22 cellular contexts compared by ENCODE assay signal in the genomic region with DNA sequence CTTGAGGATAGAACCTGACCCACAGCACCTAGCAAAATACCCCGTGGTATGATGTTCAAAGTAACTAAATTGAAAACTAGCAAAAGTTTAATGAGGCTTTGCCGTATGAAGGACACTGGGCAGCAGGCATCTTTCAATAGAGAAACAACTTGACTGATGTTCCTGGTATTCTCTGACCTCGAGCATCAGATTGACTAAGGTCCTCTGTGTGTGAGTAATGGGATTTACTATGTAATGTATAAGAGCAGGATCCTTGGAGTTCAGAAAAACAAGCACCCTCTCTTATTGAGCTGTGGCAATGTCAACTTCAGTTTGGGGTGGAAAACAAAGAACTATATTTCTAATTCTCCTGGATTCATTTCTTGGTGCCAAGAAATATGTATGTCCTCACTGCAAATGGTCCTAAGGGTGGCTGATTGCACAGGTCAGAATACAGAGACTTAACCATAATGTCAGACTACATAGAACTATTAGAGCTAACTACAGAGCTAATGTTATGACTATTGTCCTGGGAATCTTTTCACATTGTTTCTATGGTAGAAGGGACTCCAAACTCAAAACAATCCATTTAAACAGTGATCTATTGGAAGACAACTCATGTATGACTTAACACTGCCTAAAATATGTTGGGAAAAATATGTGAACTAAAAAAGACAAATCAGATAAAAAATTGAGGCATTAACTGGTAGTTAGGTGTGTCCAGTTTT. TPM values are rescaled to one million over a fixed set of nuclear protein-coding genes. Genes with fewer than 3 reads are reported as not detected.
DNase-seq lines count a peak whose midpoint lies in the region; ATAC-seq and TF ChIP-seq lines count a peak whose summit lies in the region.
"Had no signal": no experiment of that assay in that cellular context is flagged by ENCODE, and none has a peak within 500 bp of the region (broad histone marks: within the 10 kb centered on the region; RNA-seq: fewer than 3 reads in every experiment).

No MANE protein-coding gene starts in this region.

- TF ChIP-seq EP300 in esophagus muscularis mucosa (IDR thresholded peaks at IDR 0.05) (no peak), sigmoid colon (IDR thresholded peaks at IDR 0.05) (no peak)

- no peaks in the 10 kb centered on the region for H3K9me2 ChIP-seq in Loucy (replicated peaks; ENCODE audit: low read depth, low read length)

- WGBS in esophagus muscularis mucosa: 86% methylated on average over 3 of the region's 3 CpGs
- WGBS in sigmoid colon, 2 donors: 71 to 83% methylated on average over 3 of the region's 3 CpGs

- H3K4me3 ChIP-seq in AG10803 (ENCODE audit: low read length) (no peak overlapping the region), Loucy (ENCODE audit: low read length, poor library complexity, severe bottlenecking) (no peak overlapping the region), esophagus muscularis mucosa (no peak overlapping the region), neutrophil (ENCODE audit: low read depth in 1 of 2, low read length in 1 of 2) (no peak overlapping the region), sigmoid colon (no peak overlapping the region)
- H3K4me3 ChIP-seq: heart right ventricle, smooth muscle cell, suprapubic skin had no signal

- no peak overlapping the region for H3K4me2 ChIP-seq in Loucy (ENCODE audit: low read depth, low read length, poor library complexity, severe bottlenecking)
- H3K4me2 ChIP-seq: KMS-11, smooth muscle cell had no signal

- H3K36me3 ChIP-seq in Loucy (ENCODE audit: insufficient read depth, low read length): no peaks in the 10 kb centered on the region
- H3K36me3 ChIP-seq in esophagus muscularis mucosa: no peaks in the 10 kb centered on the region
- H3K36me3 ChIP-seq in neutrophil: peaks cover 12% of the 10 kb centered on the region
- no peaks in the 10 kb centered on the region for H3K36me3 ChIP-seq in sigmoid colon
- H3K36me3 ChIP-seq: suprapubic skin had no signal

- no peak for TF ChIP-seq POLR2A in esophagus muscularis mucosa (IDR thresholded peaks at IDR 0.05; ENCODE audit: low read depth)
- no peak for TF ChIP-seq POLR2A in sigmoid colon (IDR thresholded peaks at IDR 0.05)

- H3K79me2 ChIP-seq in Loucy (ENCODE audit: insufficient read depth, low read length): no peaks in the 10 kb centered on the region

- H3K27me3 ChIP-seq in Loucy (ENCODE audit: insufficient read depth, low read length, poor library complexity, severe bottlenecking) (no peaks in the 10 kb centered on the region), esophagus muscularis mucosa (no peaks in the 10 kb centered on the region), neutrophil (no peaks in the 10 kb centered on the region), sigmoid colon (no peaks in the 10 kb centered on the region)
- H3K27me3 ChIP-seq: heart right ventricle, suprapubic skin had no signal

- peak overlapping the region; percentile 25; the same call in 1 of the 2 replicates for H2AFZ ChIP-seq in Loucy (ENCODE audit: low read length)

- no peak overlapping the region for H3K9ac ChIP-seq in Loucy (ENCODE audit: low read depth, low read length, poor library complexity, severe bottlenecking)
- H3K9ac ChIP-seq: KMS-11 had no signal

- H3F3A ChIP-seq in Loucy (ENCODE audit: low read depth): no peaks in the 10 kb centered on the region

- H3K27ac ChIP-seq in esophagus muscularis mucosa (replicated peaks in 1 of 4): no peak overlapping the region
- peak overlapping the region; percentile 61 for H3K27ac ChIP-seq in neutrophil
- H3K27ac ChIP-seq in sigmoid colon: no peak overlapping the region
- H3K27ac ChIP-seq: heart right ventricle, KMS-11, suprapubic skin had no signal

- ATAC-seq in GM18858 (IDR thresholded peaks at IDR 0.05; ENCODE audit: unreplicated experiment) (no peak), HG03139 (IDR thresholded peaks at IDR 0.05; ENCODE audit: unreplicated experiment) (no peak)
- ATAC-seq: heart right ventricle, left lobe of liver had no signal

- peak; percentile 77 for DNase-seq in AG10803 (ENCODE audit: low read depth)
- DNase-seq in esophagus muscularis mucosa (ENCODE audit: extremely low spot score): peak; percentile 24
- DNase-seq in NCI-H446 (lab: John Stamatoyannopoulos, UW): no peak
- no peak for DNase-seq in sigmoid colon
- DNase-seq: anterior cingulate cortex; endodermal cell; heart right ventricle; naive B cell; NCI-H187 treated with DMSO at 0.1 percent for 48 hours; NCI-H774; occipital lobe; stimulated activated CD4-positive, alpha-beta T cell treated with anti-CD3 and anti-CD28 coated beads, Interleukin-2, amount 100 ng/mL, for 24 hours; T1000 had no signal

- H3K4me1 ChIP-seq in Loucy (ENCODE audit: insufficient read depth, low read length, poor library complexity, severe bottlenecking): no peaks in the 10 kb centered on the region
- no peaks in the 10 kb centered on the region for H3K4me1 ChIP-seq in esophagus muscularis mucosa
- peaks cover 82 to 95% of the 10 kb centered on the region in 2 experiments for H3K4me1 ChIP-seq in neutrophil (ENCODE audit: control insufficient read depth in 1 of 2, insufficient read depth in 1 of 2, low read depth in 1 of 2, low read length in 1 of 2)
- no peaks in the 10 kb centered on the region for H3K4me1 ChIP-seq in sigmoid colon
- H3K4me1 ChIP-seq: suprapubic skin had no signal

- no peak for TF ChIP-seq CTCF in AG10803 (conservative IDR thresholded peaks at IDR 0.05; ENCODE audit: low read length)
- TF ChIP-seq CTCF in Loucy (conservative IDR thresholded peaks at IDR 0.05; ENCODE audit: low read length): no peak
- TF ChIP-seq CTCF in esophagus muscularis mucosa (IDR thresholded peaks at IDR 0.05): no peak
- no peak for TF ChIP-seq CTCF in neutrophil (IDR thresholded peaks at IDR 0.05)
- TF ChIP-seq CTCF in sigmoid colon (IDR thresholded peaks at IDR 0.05): no peak

- H3K9me3 ChIP-seq in Loucy (ENCODE audit: insufficient read depth, low read depth, low read length) (no peaks in the 10 kb centered on the region), esophagus muscularis mucosa (no peaks in the 10 kb centered on the region), neutrophil (no peaks in the 10 kb centered on the region), sigmoid colon (no peaks in the 10 kb centered on the region)
- H3K9me3 ChIP-seq: heart right ventricle, suprapubic skin had no signal

- H4K20me1 ChIP-seq in Loucy (ENCODE audit: insufficient read depth, low read length, poor library complexity, severe bottlenecking): no peaks in the 10 kb centered on the region

- intact Hi-C loops in esophagus muscularis mucosa (cut with DNase I) (no loop called here), sigmoid colon (cut with DNase I) (no loop called here)

RNA-seq across cellular contexts. Expression of gene TNFAIP6, which starts 4.4 kb away (rescaled TPM):
- total RNA-seq in esophagus muscularis mucosa (10 to 100 TPM in 1 of 4 donors, 1 to 10 TPM in 3; 3.5 to 13.3 (median 5.8) TPM), sigmoid colon (1 to 10 TPM; 3.6 to 4.9 (median 4.0) TPM)
- polyA plus RNA-seq in sigmoid colon: 1 to 10 TPM in 2 of 3 donors, under 1 TPM in 1; 0.87 to 4.2 (median 1.4) TPM
- total RNA-seq: activated T-helper 1 cell treated with anti-CD3 and anti-CD28 coated beads, Interleukin-12 subunit alpha, Interleukin-12 subunit beta, Interleukin-2, Interleukin-4 antibody, amounts not matched to agents 30 ng/mL and 10 ng/mL and 1 ng/mL, durations not matched to agents 14 hours and 24 hours and 36 hours; endodermal cell; left lobe of liver had no signal

RNA-seq across cellular contexts. Expression of gene RIF1, which starts 47.9 kb away (rescaled TPM):
- 10 to 100 TPM; 25.3 to 31.0 (median 28.9) TPM for total RNA-seq in esophagus muscularis mucosa
- 10 to 100 TPM; 31.3 to 38.2 (median 32.9) TPM for total RNA-seq in sigmoid colon
- 1 to 10 TPM; 1.8 to 5.6 (median 1.8) TPM for polyA plus RNA-seq in sigmoid colon

Comparison
In these comparisons a context has a peak if more than half of its experiments do, and no peak if none do; other contexts are left out.
1. DNase-seq: peak in AG10803 (single experiment) and esophagus muscularis mucosa (single experiment); none in NCI-H446 (0 of 2) and sigmoid colon (single experiment).